In the genomic region with DNA sequence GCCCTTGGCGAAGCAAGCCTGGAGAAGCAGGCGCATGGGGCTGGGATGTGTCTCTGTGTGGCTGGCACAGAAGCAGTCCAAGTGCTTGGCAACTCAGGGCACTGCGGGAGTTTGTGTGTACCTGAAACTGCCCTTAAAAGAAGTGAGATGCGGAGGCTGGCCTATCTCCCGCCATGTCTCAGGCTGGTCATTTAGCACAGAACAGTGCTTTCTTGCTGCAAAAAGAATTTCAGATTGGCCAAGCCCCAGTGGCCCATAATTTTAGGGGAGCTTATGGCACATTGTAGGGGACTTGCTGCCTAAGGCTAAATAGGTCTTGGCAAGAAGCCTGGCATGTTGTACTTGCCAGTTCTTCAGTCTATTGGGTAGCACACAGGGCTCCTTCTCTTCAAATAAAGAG, we compare ENCODE assay signal across 21 cellular contexts. TPM values are rescaled to one million over a fixed set of nuclear protein-coding genes. Genes with fewer than 3 reads are reported as not detected.
A peak's percentile ranks its signal among the peaks of the same experiment; 100 is the strongest.
DNase-seq lines count a peak whose midpoint lies in the region; ATAC-seq and TF ChIP-seq lines count a peak whose summit lies in the region.
"Had no signal": no experiment of that assay in that cellular context is flagged by ENCODE, and none has a peak within 500 bp of the region (broad histone marks: within the 10 kb centered on the region; RNA-seq: fewer than 3 reads in every experiment).

No MANE protein-coding gene starts in this region.

- peaks cover 52% of the 10 kb centered on the region for H3K4me1 Mint-ChIP-seq in MCF 10A (ENCODE audit: insufficient read depth, unreplicated experiment)

- WGBS in thyroid gland, 2 donors: 68 to 79% methylated on average over 4 to 5 of the region's 5 CpGs

- TF ChIP-seq CTCF in breast epithelium (IDR thresholded peaks at IDR 0.05) (no peak), MCF 10A (IDR thresholded peaks at IDR 0.05; ENCODE audit: unreplicated experiment) (no peak), left lung (IDR thresholded peaks at IDR 0.05) (no peak), thyroid gland (IDR thresholded peaks at IDR 0.05) (no peak), uterus (IDR thresholded peaks at IDR 0.05) (no peak)

- H3K27me3 ChIP-seq in breast epithelium: no peaks in the 10 kb centered on the region
- H3K27me3 ChIP-seq in left lung: no peaks in the 10 kb centered on the region
- no peaks in the 10 kb centered on the region for H3K27me3 ChIP-seq in thyroid gland
- no peaks in the 10 kb centered on the region for H3K27me3 ChIP-seq in uterus
- H3K27me3 ChIP-seq: testis had no signal

- ATAC-seq in left lung: peak; percentile 12
- ATAC-seq in HG03378 (IDR thresholded peaks at IDR 0.05; ENCODE audit: unreplicated experiment): no peak
- ATAC-seq: left colon had no signal

- BruUV-seq in MCF 10A (replicated peaks; lab: Mats Ljungman, UMichigan): no TSS peak

- POLR2A ChIA-PET in MCF 10A (lab: Yijun Ruan, JAX): interaction anchor here (0.8 to 15.2 kb wide), 2 partner anchors 10 to 13 kb away, joined by 3 to 273 read pairs; no protein-coding TSS in a partner anchor

- H3K4me3 Mint-ChIP-seq in MCF 10A (ENCODE audit: unreplicated experiment): no peak overlapping the region
- H3K4me3 Mint-ChIP-seq: activated naive CD4-positive, alpha-beta T cell treated with anti-CD3 and anti-CD28 coated beads, Interleukin-2, amount 50 U/mL, for 24 hours; activated T-cell treated with anti-CD3 and anti-CD28 coated beads, Interleukin-2, amount 50 U/mL, for 24 hours; CD4-positive, CD25-positive, alpha-beta regulatory T cell had no signal

- TF ChIP-seq POLR2A in breast epithelium (IDR thresholded peaks at IDR 0.05): no peak
- TF ChIP-seq POLR2A in thyroid gland (IDR thresholded peaks at IDR 0.05): no peak
- no peak for TF ChIP-seq POLR2A in uterus (IDR thresholded peaks at IDR 0.05)

- DNase-seq in breast epithelium (ENCODE audit: low spot score in 2 of 2) (peak in 1 of 2 donors; percentile 40), MCF 10A (ENCODE audit: unreplicated experiment) (no peak), NCI-H69 (lab: John Stamatoyannopoulos, UW) (peak; percentile 72), left lung (no peak), thyroid gland (peak; percentile 58 to 65), uterus (no peak)
- DNase-seq in stimulated activated CD4-positive, alpha-beta T cell treated with anti-CD3 and anti-CD28 coated beads, Interleukin-2, amount 100 ng/mL, for 24 hours: no peak
- DNase-seq: ACHN; activated CD4-positive, alpha-beta T cell treated with anti-CD3 and anti-CD28 coated beads, Interleukin-2, amount 50 U/mL, for 4 hours; activated T-cell treated with anti-CD3 and anti-CD28 coated beads, Interleukin-2, amount 50 U/mL, for 24 hours; CD4-positive, CD25-positive, alpha-beta regulatory T cell; left colon; NCI-H1694 treated with DMSO at 0.1 percent for 48 hours; small intestine; stimulated activated CD8-positive, alpha-beta memory T cell treated with anti-CD3 and anti-CD28 coated beads, Interleukin-4, amount 100 ng/mL, for 48 hours; testis had no signal

- no peak overlapping the region for H3K27ac Mint-ChIP-seq in MCF 10A (ENCODE audit: low read depth, unreplicated experiment)
- H3K27ac Mint-ChIP-seq: activated naive CD4-positive, alpha-beta T cell treated with anti-CD3 and anti-CD28 coated beads, Interleukin-2, amount 50 U/mL, for 24 hours; activated T-cell treated with anti-CD3 and anti-CD28 coated beads, Interleukin-2, amount 50 U/mL, for 24 hours; CD4-positive, CD25-positive, alpha-beta regulatory T cell had no signal

- H3K36me3 ChIP-seq in breast epithelium: no peaks in the 10 kb centered on the region
- H3K36me3 ChIP-seq in left lung: no peaks in the 10 kb centered on the region
- no peaks in the 10 kb centered on the region for H3K36me3 ChIP-seq in thyroid gland
- no peaks in the 10 kb centered on the region for H3K36me3 ChIP-seq in uterus

- CTCF ChIA-PET in MCF 10A (lab: Yijun Ruan, JAX): interaction anchor here (0.8 to 6.1 kb wide), 3 partner anchors 16 to 213 kb away, joined by 4 to 44 read pairs (median 4); no protein-coding TSS in a partner anchor

- no peaks in the 10 kb centered on the region for H3K9me3 Mint-ChIP-seq in MCF 10A (ENCODE audit: unreplicated experiment)
- H3K9me3 Mint-ChIP-seq: activated naive CD4-positive, alpha-beta T cell treated with anti-CD3 and anti-CD28 coated beads, Interleukin-2, amount 50 U/mL, for 24 hours; activated T-cell treated with anti-CD3 and anti-CD28 coated beads, Interleukin-2, amount 50 U/mL, for 24 hours; CD4-positive, CD25-positive, alpha-beta regulatory T cell had no signal

- no peaks in the 10 kb centered on the region for H3K27me3 Mint-ChIP-seq in MCF 10A (ENCODE audit: insufficient read depth, unreplicated experiment)
- H3K27me3 Mint-ChIP-seq: activated naive CD4-positive, alpha-beta T cell treated with anti-CD3 and anti-CD28 coated beads, Interleukin-2, amount 50 U/mL, for 24 hours had no signal

- H3K27ac ChIP-seq in breast epithelium (peak overlapping the region; percentile 65 to 66), left lung (peak overlapping the region in 1 of 2 donors; percentile 39), thyroid gland (peak overlapping the region; percentile 54 to 90 (median 63)), uterus (no peak overlapping the region)
- H3K27ac ChIP-seq: coronary artery, testis had no signal

- intact Hi-C loops in breast epithelium (cut with DNase I; ENCODE audit: low total_unique reads): no loop called here
- intact Hi-C loops in MCF 10A (cut with micrococcal nuclease): no loop called here
- intact Hi-C loops in left lung (cut with DNase I): no loop called here
- intact Hi-C loops in thyroid gland (cut with DNase I): no loop called here
- intact Hi-C loops in uterus (cut with DNase I; ENCODE audit: low total_unique reads): no loop called here

- H3K4me1 ChIP-seq in breast epithelium (peaks cover 0 to 7% of the 10 kb centered on the region in 2 donors), left lung (peaks cover 9 to 31% of the 10 kb centered on the region in 2 donors), thyroid gland (peaks cover 46 to 77% of the 10 kb centered on the region in 2 donors), uterus (no peaks in the 10 kb centered on the region)
- H3K4me1 ChIP-seq: testis had no signal

- H3K4me3 ChIP-seq in breast epithelium (no peak overlapping the region), left lung (no peak overlapping the region), thyroid gland (replicated peaks in 1 of 3) (no peak overlapping the region), uterus (no peak overlapping the region)
- H3K4me3 ChIP-seq: coronary artery, testis had no signal

- no peaks in the 10 kb centered on the region for H3K36me3 Mint-ChIP-seq in MCF 10A (ENCODE audit: insufficient read depth, unreplicated experiment)
- H3K36me3 Mint-ChIP-seq: activated naive CD4-positive, alpha-beta T cell treated with anti-CD3 and anti-CD28 coated beads, Interleukin-2, amount 50 U/mL, for 24 hours; CD4-positive, CD25-positive, alpha-beta regulatory T cell had no signal

- no peaks in the 10 kb centered on the region for H3K9me3 ChIP-seq in breast epithelium
- no peaks in the 10 kb centered on the region for H3K9me3 ChIP-seq in left lung
- no peaks in the 10 kb centered on the region for H3K9me3 ChIP-seq in thyroid gland
- H3K9me3 ChIP-seq in uterus: no peaks in the 10 kb centered on the region
- H3K9me3 ChIP-seq: testis had no signal

RNA-seq across cellular contexts. Expression of gene EHF, which starts 16.4 kb away (rescaled TPM):
- total RNA-seq in breast epithelium (100 to 1,000 TPM in 2 of 3 donors, under 1 TPM in 1; 0.16 to 392 (median 132) TPM), MCF 10A (2022) (0.54 and 1.1 TPM in 2 replicates), left lung (10 to 100 TPM; 41.1 to 53.1 TPM), thyroid gland (10 to 100 TPM in 2 of 4 donors, 1 to 10 TPM in 2; 3.8 to 13.9 (median 8.1) TPM), uterus (10 to 100 TPM in 1 of 4 donors, 1 to 10 TPM in 2, under 1 TPM in 1; 0.59 to 98.7 (median 1.6) TPM)
- total RNA-seq: CD4-positive, CD25-positive, alpha-beta regulatory T cell; fibroblast of villous mesenchyme; posterior vena cava had no signal

Comparison
In these comparisons a context has a peak if more than half of its experiments do, and no peak if none do; other contexts are left out.
1. DNase-seq: peak in NCI-H69 (single experiment) and thyroid gland (2 of 2); none in MCF 10A (single experiment), left lung (0 of 2), uterus (0 of 2) and stimulated activated CD4-positive, alpha-beta T cell treated with anti-CD3 and anti-CD28 coated beads, Interleukin-2, amount 100 ng/mL, for 24 hours (0 of 2).
2. H3K27ac ChIP-seq: peak in breast epithelium (2 of 2) and thyroid gland (3 of 3); none in uterus (0 of 2).